ENCODE assay signal across 20 cellular contexts in genomic region chr12:94589591-94590001, GRCh38.
DNase-seq lines count a peak whose midpoint lies in the region; ATAC-seq and TF ChIP-seq lines count a peak whose summit lies in the region.
"Had no signal": no experiment of that assay in that cellular context is flagged by ENCODE, and none has a peak within 500 bp of the region (broad histone marks: within the 10 kb centered on the region; RNA-seq: fewer than 3 reads in every experiment).

No MANE protein-coding gene starts in this region.

- ATAC-seq in RWPE2 (ENCODE audit: low read depth) (peak; percentile 80), esophagus mucosa (peak; percentile 67)
- ATAC-seq: A549, Right ventricle myocardium inferior had no signal

- no peaks in the 10 kb centered on the region for H3K36me3 ChIP-seq in RWPE2 (ENCODE audit: low read depth)
- no peaks in the 10 kb centered on the region for H3K36me3 ChIP-seq in esophagus muscularis mucosa
- H3K36me3 ChIP-seq: Peyer's patch, SJSA1 had no signal

- peak; percentile 15 for DNase-seq in ELF-1 (ENCODE audit: low read depth, low spot score)
- DNase-seq in RWPE2 (ENCODE audit: low spot score) = no peak
- DNase-seq in renal cortical epithelial cell (ENCODE audit: low read depth) = peak; percentile 55
- DNase-seq in NCI-H2107 (lab: John Stamatoyannopoulos, UW) = no peak
- no peak for DNase-seq in esophagus muscularis mucosa (ENCODE audit: extremely low spot score)
- DNase-seq in HuH-7 (ENCODE audit: low spot score) = no peak
- DNase-seq: EL; KBM-7; NCI-H1092 treated with DMSO at 0.1 percent for 48 hours; NCI-H1436 treated with DMSO at 0.1 percent for 48 hours; NCI-H1930; NCI-H345; NCI-H524; NCI-H774; NK-92 treated with Interleukin-12 subunit alpha and Interleukin-12 subunit beta, amount 100 ng/mL, for 24 hours; Peyer's patch had no signal

- 97% methylated on average over 5 of the region's 5 CpGs for WGBS in esophagus muscularis mucosa

- H3K4me1 ChIP-seq in RWPE2 (ENCODE audit: insufficient read depth, poor library complexity, severe bottlenecking) (peaks cover 40% of the 10 kb centered on the region), esophagus muscularis mucosa (peaks cover 33 to 89% (median 82%) of the 10 kb centered on the region in 4 donors)
- H3K4me1 ChIP-seq: A549, SJSA1 had no signal

- no peak for TF ChIP-seq CTCF in RWPE2 (IDR thresholded peaks at IDR 0.05; ENCODE audit: poor library complexity, severe bottlenecking)
- TF ChIP-seq CTCF in esophagus muscularis mucosa (IDR thresholded peaks at IDR 0.05) = no peak

- intact Hi-C loops in esophagus muscularis mucosa (cut with DNase I) = no loop called here

- H3K27ac ChIP-seq in RWPE2 (ENCODE audit: poor library complexity, severe bottlenecking) (peak overlapping the region; percentile 73), esophagus muscularis mucosa (replicated peaks in 1 of 4) (no peak overlapping the region)
- H3K27ac ChIP-seq: A549, Peyer's patch, SJSA1 had no signal

- no peak for TF ChIP-seq POLR2A in esophagus muscularis mucosa (IDR thresholded peaks at IDR 0.05; ENCODE audit: low read depth)

- H3K27me3 ChIP-seq in RWPE2 (ENCODE audit: insufficient read depth, poor library complexity, severe bottlenecking) = no peaks in the 10 kb centered on the region
- H3K27me3 ChIP-seq in esophagus muscularis mucosa = no peaks in the 10 kb centered on the region
- H3K27me3 ChIP-seq: Peyer's patch, SJSA1 had no signal

- H3K9me3 ChIP-seq in RWPE2 (ENCODE audit: severe bottlenecking) (no peaks in the 10 kb centered on the region), esophagus muscularis mucosa (no peaks in the 10 kb centered on the region)
- H3K9me3 ChIP-seq: A549, Peyer's patch, SJSA1 had no signal

- H3K4me3 ChIP-seq in RWPE2 (ENCODE audit: severe bottlenecking) = no peak overlapping the region
- no peak overlapping the region for H3K4me3 ChIP-seq in esophagus muscularis mucosa
- H3K4me3 ChIP-seq: A549, Peyer's patch, SJSA1 had no signal

- TF ChIP-seq EP300 in esophagus muscularis mucosa (IDR thresholded peaks at IDR 0.05) = no peak

Comparison
In these comparisons a context has a peak if more than half of its experiments do, and no peak if none do; other contexts are left out.
1. DNase-seq: peak in ELF-1 (single experiment) and renal cortical epithelial cell (single experiment); none in RWPE2 (single experiment), NCI-H2107 (single experiment), esophagus muscularis mucosa (single experiment) and HuH-7 (single experiment).